1 cellular context compared by ENCODE assay signal in genomic region chr6:13328076-13328874, GRCh38.
TF ChIP-seq lines count a peak whose summit lies in the region.

TSS of gene TBC1D7 (minus strand) at chr6:13328537. CDS start at chr6:13326898, 1,639 bp downstream.

TF ChIP-seq in HEK293, 187 proteins besides CTCF, POLR2A, EP300 and RAD21 (continued from another document):
- TF ChIP-seq ZNF518A (tag by site-specific recombination; conservative IDR thresholded peaks at IDR 0.05; ENCODE audit: low read depth) (peak; percentile 50; the same call in 1 of the 2 replicates), HIC1 (tag by site-specific recombination; IDR thresholded peaks at IDR 0.05) (peak; percentile 52; the same call in 1 of the 2 replicates), TCF7L2 (IDR thresholded peaks at IDR 0.05; ENCODE audit: borderline replicate concordance, low read depth, low read length) (no peak), ZNF76 (tag by site-specific recombination; IDR thresholded peaks at IDR 0.05; ENCODE audit: borderline replicate concordance, low read depth) (0 out of 2 replicates have a peak, but pooled peaks have one; percentile 77), ZNF660 (tag by site-specific recombination; IDR thresholded peaks at IDR 0.05) (peak; percentile 43), ZNF777 (tag by site-specific recombination; IDR thresholded peaks at IDR 0.05; ENCODE audit: borderline replicate concordance) (peak; percentile 85; the same call in 1 of the 2 replicates), ZNF366 (tag by site-specific recombination; conservative IDR thresholded peaks at IDR 0.05) (peak; percentile 74), ZNF843 (tag by site-specific recombination; IDR thresholded peaks at IDR 0.05) (no peak), ZNF335 (tag by site-specific recombination; conservative IDR thresholded peaks at IDR 0.05) (peak; percentile 92), ZBTB20 (tag by site-specific recombination; IDR thresholded peaks at IDR 0.05) (peak; percentile 98), ZSCAN23 (tag by site-specific recombination; IDR thresholded peaks at IDR 0.05) (no peak), SETDB1 (IDR thresholded peaks at IDR 0.05; ENCODE audit: insufficient read length, low read length) (no peak), TSHZ1 (tag by site-specific recombination; IDR thresholded peaks at IDR 0.05; ENCODE audit: borderline replicate concordance) (no peak), ZNF600 (tag by site-specific recombination; IDR thresholded peaks at IDR 0.05) (peak; percentile 47; the same call in 1 of the 2 replicates), ZNF266 (tag by site-specific recombination; IDR thresholded peaks at IDR 0.05; ENCODE audit: low read depth) (no peak), ZNF341 (tag by site-specific recombination; IDR thresholded peaks at IDR 0.05; ENCODE audit: low read depth) (peak; percentile 98), ZNF140 (tag by site-specific recombination; IDR thresholded peaks at IDR 0.05) (no peak), IKZF3 (tag by site-specific recombination; IDR thresholded peaks at IDR 0.05) (peak; percentile 35; the same call in 1 of the 2 replicates), ZBTB10 (tag by site-specific recombination; IDR thresholded peaks at IDR 0.05) (no peak), WT1 (tag by site-specific recombination; IDR thresholded peaks at IDR 0.05) (peak; percentile 46), ZNF792 (tag by site-specific recombination; IDR thresholded peaks at IDR 0.05) (no peak), SP2 (tag by site-specific recombination; IDR thresholded peaks at IDR 0.05) (peak; percentile 58), KLF9 (tag by site-specific recombination; IDR thresholded peaks at IDR 0.05; ENCODE audit: low read depth) (0 out of 2 replicates have a peak, but pooled peaks have one; percentile 0)
